28 cellular contexts compared by ENCODE assay signal in the genomic region with DNA sequence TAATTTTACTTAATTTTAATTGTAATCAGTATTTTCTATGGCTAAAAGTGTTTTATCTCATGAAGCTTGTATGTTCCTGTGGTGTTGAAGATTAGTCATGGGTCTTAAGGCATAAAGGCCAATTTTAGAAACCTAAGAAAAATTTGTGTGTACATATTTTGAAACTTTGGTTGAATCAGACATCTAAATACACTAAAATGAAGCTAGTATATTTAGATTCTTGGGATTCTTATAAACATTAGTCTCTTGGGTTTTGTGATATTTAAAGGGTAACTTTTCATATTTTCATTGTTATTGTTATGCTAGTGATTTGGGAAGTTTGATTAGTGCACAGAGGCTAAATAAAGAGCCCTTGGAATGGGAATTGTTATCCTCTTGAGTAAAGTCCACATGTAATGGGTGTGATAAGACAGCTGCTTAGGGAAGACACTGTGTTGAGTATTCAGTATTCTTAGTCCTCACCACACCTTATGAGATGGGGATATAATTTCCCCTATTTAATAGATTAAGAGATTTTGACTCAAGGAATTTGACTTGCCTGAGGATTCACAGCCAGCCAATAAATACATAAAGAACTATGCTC. TPM values are rescaled to one million over a fixed set of nuclear protein-coding genes. Genes with fewer than 3 reads are reported as not detected.
DNase-seq lines count a peak whose midpoint lies in the region; ATAC-seq and TF ChIP-seq lines count a peak whose summit lies in the region.
"Had no signal": no experiment of that assay in that cellular context is flagged by ENCODE, and none has a peak within 500 bp of the region (broad histone marks: within the 10 kb centered on the region; RNA-seq: fewer than 3 reads in every experiment).

No MANE protein-coding gene starts in this region.

- no peaks in the 10 kb centered on the region for H3K9me3 Mint-ChIP-seq in activated CD8-positive, alpha-beta memory T cell treated with anti-CD3 and anti-CD28 coated beads, Interleukin-2, amount 10 ng/mL, durations not matched to agents 7 days and 5 days (ENCODE audit: low read depth)
- H3K9me3 Mint-ChIP-seq in HFFc6: no peaks in the 10 kb centered on the region
- no peaks in the 10 kb centered on the region for H3K9me3 Mint-ChIP-seq in MCF 10A (ENCODE audit: unreplicated experiment)
- H3K9me3 Mint-ChIP-seq: activated CD4-positive, alpha-beta T cell treated with anti-CD3 and anti-CD28 coated beads, Interleukin-2, amount 10 ng/mL, durations not matched to agents 7 days and 5 days; naive thymus-derived CD4-positive, alpha-beta T cell; T-helper 2 cell treated with Interferon-gamma antibody and Interleukin-4, amounts not matched to agents 5 μg/mL and 100 μg/mL, for 36 hours had no signal

- H3K9me3 ChIP-seq in osteoblast (ENCODE audit: low read depth, low read length) (no peaks in the 10 kb centered on the region), lower lobe of right lung (no peaks in the 10 kb centered on the region)
- H3K9me3 ChIP-seq: adrenal gland, BE2C, MG63, ovary, upper lobe of right lung had no signal

- peaks cover 34% of the 10 kb centered on the region for H3K79me2 ChIP-seq in osteoblast (ENCODE audit: insufficient read depth, low read length)

- H3K36me3 Mint-ChIP-seq in activated CD8-positive, alpha-beta memory T cell treated with anti-CD3 and anti-CD28 coated beads, Interleukin-2, amount 10 ng/mL, durations not matched to agents 7 days and 5 days: peaks cover 49% of the 10 kb centered on the region
- peaks cover 20% of the 10 kb centered on the region for H3K36me3 Mint-ChIP-seq in HFFc6 (ENCODE audit: low read depth)
- H3K36me3 Mint-ChIP-seq in MCF 10A (ENCODE audit: insufficient read depth, unreplicated experiment): peaks cover 95% of the 10 kb centered on the region

- H3K4me1 ChIP-seq in osteoblast (ENCODE audit: insufficient read depth, low read length): peaks cover 30% of the 10 kb centered on the region
- no peaks in the 10 kb centered on the region for H3K4me1 ChIP-seq in lower lobe of right lung
- H3K4me1 ChIP-seq: adrenal gland, BE2C, foreskin keratinocyte, upper lobe of right lung had no signal

- peaks cover 12% of the 10 kb centered on the region for H4K20me1 ChIP-seq in osteoblast (ENCODE audit: insufficient read depth, low read length)

- H3K27ac ChIP-seq in coronary artery (peak overlapping the region; percentile 42 to 62), osteoblast (ENCODE audit: low read depth, low read length) (peak overlapping the region; percentile 57), lower lobe of right lung (no peak overlapping the region)
- H3K27ac ChIP-seq: adrenal gland, foreskin keratinocyte, ovary, upper lobe of right lung, WERI-Rb-1 had no signal

- no peak for DNase-seq in activated CD8-positive, alpha-beta memory T cell treated with anti-CD3 and anti-CD28 coated beads, Interleukin-2, amount 10 ng/mL, durations not matched to agents 7 days and 5 days
- DNase-seq in activated CD8-positive, alpha-beta memory T cell treated with anti-CD3 and anti-CD28 coated beads for 24 hours: no peak
- DNase-seq in HFFc6 (no peak), coronary artery (ENCODE audit: low spot score) (no peak), osteoblast (ENCODE audit: insufficient read length, low spot score, missing footprints) (no peak), MCF 10A (ENCODE audit: unreplicated experiment) (no peak), GM10266 (ENCODE audit: extremely low spot score) (no peak), lower lobe of right lung (no peak)
- DNase-seq: 8988T; activated CD4-positive, alpha-beta T cell treated with anti-CD3 and anti-CD28 coated beads, Interleukin-2, amount 10 ng/mL, durations not matched to agents 7 days and 5 days; activated CD8-positive, alpha-beta memory T cell treated with anti-CD3 and anti-CD28 coated beads, Interleukin-2, amount 50 U/mL, for 48 hours; activated effector memory CD4-positive, alpha-beta T cell treated with Interleukin-2 at 50 U/mL for 16 hours; adrenal gland; BE2C; DND-41; foreskin keratinocyte; hippocampal formation; islet precursor cell; MG63; naive thymus-derived CD4-positive, alpha-beta T cell; NCI-H146; NCI-H2171; NCI-H526; ovary; upper lobe of right lung; WERI-Rb-1 had no signal

- no peak overlapping the region for H3K4me3 Mint-ChIP-seq in activated CD8-positive, alpha-beta memory T cell treated with anti-CD3 and anti-CD28 coated beads, Interleukin-2, amount 10 ng/mL, durations not matched to agents 7 days and 5 days
- 0 out of 2 replicates have a peak overlapping the region, but pooled peaks have one; percentile 14 for H3K4me3 Mint-ChIP-seq in HFFc6
- no peak overlapping the region for H3K4me3 Mint-ChIP-seq in MCF 10A (ENCODE audit: unreplicated experiment)
- H3K4me3 Mint-ChIP-seq: activated CD4-positive, alpha-beta T cell treated with anti-CD3 and anti-CD28 coated beads, Interleukin-2, amount 10 ng/mL, durations not matched to agents 7 days and 5 days; naive thymus-derived CD4-positive, alpha-beta T cell; T-helper 2 cell treated with Interferon-gamma antibody and Interleukin-4, amounts not matched to agents 5 μg/mL and 100 μg/mL, for 36 hours had no signal

- no peak overlapping the region for H3K4me2 ChIP-seq in osteoblast (ENCODE audit: insufficient read depth, low read length)

- TF ChIP-seq CTCF in HFFc6 (IDR thresholded peaks at IDR 0.05) (no peak), coronary artery (IDR thresholded peaks at IDR 0.05) (no peak), osteoblast (IDR thresholded peaks at IDR 0.05; ENCODE audit: extremely low read depth, low read depth, low read length) (no peak), MCF 10A (IDR thresholded peaks at IDR 0.05; ENCODE audit: unreplicated experiment) (no peak), GM10266 (IDR thresholded peaks at IDR 0.05; ENCODE audit: control insufficient read depth, insufficient read depth, low read depth, missing control alignments) (no peak), lower lobe of right lung (IDR thresholded peaks at IDR 0.05) (no peak)

- no peaks in the 10 kb centered on the region for H3K27me3 ChIP-seq in osteoblast (ENCODE audit: insufficient read depth, low read length)
- no peaks in the 10 kb centered on the region for H3K27me3 ChIP-seq in lower lobe of right lung (ENCODE audit: low read depth)
- H3K27me3 ChIP-seq: adrenal gland, BE2C, foreskin keratinocyte, MG63, ovary, upper lobe of right lung had no signal

- ATAC-seq in activated CD8-positive, alpha-beta memory T cell treated with anti-CD3 and anti-CD28 coated beads, Interleukin-2, amount 10 ng/mL, durations not matched to agents 7 days and 5 days: no peak
- no peak for ATAC-seq in lower lobe of right lung
- ATAC-seq: foreskin keratinocyte; naive thymus-derived CD4-positive, alpha-beta T cell; SK-N-SH treated with all-trans-retinoic acid at 6 μM for 48 hours; upper lobe of right lung had no signal

- no peaks in the 10 kb centered on the region for H3K27me3 Mint-ChIP-seq in activated CD8-positive, alpha-beta memory T cell treated with anti-CD3 and anti-CD28 coated beads, Interleukin-2, amount 10 ng/mL, durations not matched to agents 7 days and 5 days
- no peaks in the 10 kb centered on the region; the same call in 1 of the 2 replicates for H3K27me3 Mint-ChIP-seq in HFFc6 (ENCODE audit: insufficient read depth)
- H3K27me3 Mint-ChIP-seq in MCF 10A (ENCODE audit: insufficient read depth, unreplicated experiment): no peaks in the 10 kb centered on the region
- H3K27me3 Mint-ChIP-seq: activated CD4-positive, alpha-beta T cell treated with anti-CD3 and anti-CD28 coated beads, Interleukin-2, amount 10 ng/mL, durations not matched to agents 7 days and 5 days; naive thymus-derived CD4-positive, alpha-beta T cell had no signal

- CTCF ChIA-PET in activated CD8-positive, alpha-beta memory T cell treated with anti-CD3 and anti-CD28 coated beads, Interleukin-2, amount 10 ng/mL, durations not matched to agents 7 days and 5 days (lab: Charles Lee): interaction anchor here (0.6 to 1.0 kb wide), 3 partner anchors 22 to 1520 kb away, joined by 3 read pairs; no protein-coding TSS in a partner anchor
- CTCF ChIA-PET in MCF 10A (lab: Yijun Ruan, JAX): interaction anchor here (0.9 to 1.4 kb wide), 2 partner anchors 11 to 48 kb away, joined by 4 to 7 read pairs; no protein-coding TSS in a partner anchor

- POLR2A ChIA-PET in MCF 10A (lab: Yijun Ruan, JAX): interaction anchor here (0.8 to 1.0 kb wide), 2 partner anchors 14 to 18 kb away, joined by 3 read pairs; no protein-coding TSS in a partner anchor

- peaks cover 15% of the 10 kb centered on the region for H3K4me1 Mint-ChIP-seq in activated CD8-positive, alpha-beta memory T cell treated with anti-CD3 and anti-CD28 coated beads, Interleukin-2, amount 10 ng/mL, durations not matched to agents 7 days and 5 days
- H3K4me1 Mint-ChIP-seq in HFFc6 (ENCODE audit: low read depth) (peaks cover 35% of the 10 kb centered on the region), MCF 10A (ENCODE audit: insufficient read depth, unreplicated experiment) (no peaks in the 10 kb centered on the region)

- no peak overlapping the region for H2AFZ ChIP-seq in osteoblast (ENCODE audit: low read length)

- no TSS peak for BruUV-seq in MCF 10A (replicated peaks; lab: Mats Ljungman, UMichigan)

- peak overlapping the region; percentile 33 for H3K27ac Mint-ChIP-seq in activated CD8-positive, alpha-beta memory T cell treated with anti-CD3 and anti-CD28 coated beads, Interleukin-2, amount 10 ng/mL, durations not matched to agents 7 days and 5 days
- H3K27ac Mint-ChIP-seq in HFFc6 (peak overlapping the region; percentile 20; the same call in 1 of the 2 replicates), MCF 10A (ENCODE audit: low read depth, unreplicated experiment) (no peak overlapping the region)
- H3K27ac Mint-ChIP-seq: activated CD4-positive, alpha-beta T cell treated with anti-CD3 and anti-CD28 coated beads, Interleukin-2, amount 10 ng/mL, durations not matched to agents 7 days and 5 days; T-helper 2 cell treated with Interferon-gamma antibody and Interleukin-4, amounts not matched to agents 5 μg/mL and 100 μg/mL, for 36 hours had no signal

- H3K4me3 ChIP-seq in coronary artery (no peak overlapping the region), osteoblast (ENCODE audit: insufficient read depth, low read length) (no peak overlapping the region), lower lobe of right lung (no peak overlapping the region)
- H3K4me3 ChIP-seq: adrenal gland, MG63, ovary, upper lobe of right lung had no signal

- peaks cover 58% of the 10 kb centered on the region for H3K36me3 ChIP-seq in osteoblast (ENCODE audit: insufficient read depth, low read length)
- peaks cover 96% of the 10 kb centered on the region for H3K36me3 ChIP-seq in lower lobe of right lung
- H3K36me3 ChIP-seq: ovary had no signal

- intact Hi-C loops in MCF 10A (cut with micrococcal nuclease): no loop called here
- intact Hi-C loops in lower lobe of right lung (cut with DNase I): no loop called here

RNA-seq across cellular contexts. Expression of gene UBA2, which starts 24.6 kb away (rescaled TPM):
- 100 to 1,000 TPM; 123 to 139 TPM for total RNA-seq in activated CD8-positive, alpha-beta memory T cell treated with anti-CD3 and anti-CD28 coated beads, Interleukin-2, amount 10 ng/mL, durations not matched to agents 7 days and 5 days
- total RNA-seq in HFFc6 (2021; fragmentation: NEBNext Ultra II Directional; extraction: Animal tissue kit (Norgen Biotek cat#: 25700)): 10 to 100 TPM; 75.2 to 91.0 (median 86.8) TPM
- 112 and 121 TPM in 2 replicates for total RNA-seq in osteoblast
- total RNA-seq in MCF 10A (2022): 118 and 126 TPM in 2 replicates
- 72.0 TPM for total RNA-seq in lower lobe of right lung

RNA-seq across cellular contexts. Expression of gene WTIP, which starts 28.8 kb away (rescaled TPM):
- total RNA-seq in activated CD8-positive, alpha-beta memory T cell treated with anti-CD3 and anti-CD28 coated beads, Interleukin-2, amount 10 ng/mL, durations not matched to agents 7 days and 5 days: under 1 TPM; 0.33 to 0.99 TPM
- total RNA-seq in HFFc6 (2021; fragmentation: NEBNext Ultra II Directional; extraction: Animal tissue kit (Norgen Biotek cat#: 25700)): 10 to 100 TPM; 27.8 to 35.1 (median 29.4) TPM
- total RNA-seq in osteoblast (38.7 and 43.9 TPM in 2 replicates), MCF 10A (2022) (15.9 and 22.6 TPM in 2 replicates), lower lobe of right lung (23.5 TPM)

RNA-seq across cellular contexts. Expression of gene PDCD2L, which starts 48.6 kb away (rescaled TPM):
- 10 to 100 TPM; 11.2 to 19.6 TPM for total RNA-seq in activated CD8-positive, alpha-beta memory T cell treated with anti-CD3 and anti-CD28 coated beads, Interleukin-2, amount 10 ng/mL, durations not matched to agents 7 days and 5 days
- total RNA-seq in HFFc6 (2021; fragmentation: NEBNext Ultra II Directional; extraction: Animal tissue kit (Norgen Biotek cat#: 25700)): 10 to 100 TPM in 5 of 6 experiments, 1 to 10 TPM in 1; 8.8 to 13.3 (median 12.0) TPM
- total RNA-seq in osteoblast: 9.4 and 10.5 TPM in 2 replicates
- total RNA-seq in MCF 10A (2022): 11.1 and 24.4 TPM in 2 replicates
- 8.7 TPM for total RNA-seq in lower lobe of right lung
